Comparison of ENCODE assay signal across 21 cellular contexts in the genomic region with DNA sequence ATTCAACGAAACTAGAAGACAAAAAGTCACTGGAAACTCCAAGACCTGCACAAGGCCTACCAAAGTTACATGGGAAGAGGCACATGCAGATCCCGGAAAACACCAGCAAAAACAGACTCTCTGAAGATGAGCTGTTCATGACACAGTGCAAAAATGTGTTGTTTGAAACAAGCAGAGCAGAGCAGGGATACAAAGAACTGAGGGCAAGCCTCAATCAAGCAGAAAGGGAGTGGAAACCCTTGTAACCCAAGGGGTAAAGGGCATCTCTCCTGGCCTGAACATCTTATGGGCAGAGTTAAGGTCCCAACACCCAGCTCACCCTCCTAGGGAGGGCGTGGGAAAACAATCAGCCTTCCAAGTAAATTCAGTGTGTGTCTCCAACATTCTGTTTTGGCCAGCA. TPM values are rescaled to one million over a fixed set of nuclear protein-coding genes. Genes with fewer than 3 reads are reported as not detected.
DNase-seq lines count a peak whose midpoint lies in the region; ATAC-seq and TF ChIP-seq lines count a peak whose summit lies in the region.
"Had no signal": no experiment of that assay in that cellular context is flagged by ENCODE, and none has a peak within 500 bp of the region (broad histone marks: within the 10 kb centered on the region; RNA-seq: fewer than 3 reads in every experiment).

No MANE protein-coding gene starts in this region.

- POLR2A ChIA-PET in IMR-90 (lab: Charles Lee; ENCODE audit: unreplicated experiment) = no interaction called here

- peaks cover 4% of the 10 kb centered on the region for H3K9me1 ChIP-seq in IMR-90 (ENCODE audit: insufficient read depth, low read length)

- H4K20me1 ChIP-seq in IMR-90 (ENCODE audit: insufficient read depth, low read length) = no peaks in the 10 kb centered on the region; the same call in 1 of the 2 replicates
- H4K20me1 ChIP-seq: BLaER1 had no signal

- peak overlapping the region; percentile 75 for H2AFZ ChIP-seq in IMR-90 (replicated peaks; ENCODE audit: low read length, poor library complexity)

- peak overlapping the region; percentile 50 for H2BK5ac ChIP-seq in IMR-90 (ENCODE audit: low read depth, low read length, poor library complexity, severe bottlenecking)

- H3K4me1 ChIP-seq in IMR-90 (ENCODE audit: control insufficient read depth, insufficient read depth, low read length) = peaks cover 2% of the 10 kb centered on the region; the same call in 1 of the 2 replicates
- H3K4me1 ChIP-seq: BLaER1, Peyer's patch, SJSA1 had no signal

- peak overlapping the region; percentile 52; the same call in 1 of the 2 replicates for H3K27ac ChIP-seq in IMR-90 (ENCODE audit: insufficient read depth, low read length)
- H3K27ac ChIP-seq: BLaER1, Peyer's patch, SJSA1 had no signal

- TF ChIP-seq RAD21 in IMR-90 (IDR thresholded peaks at IDR 0.05; ENCODE audit: low read length) = no peak

- no peak overlapping the region for H3K4me3 ChIP-seq in IMR-90 (ENCODE audit: insufficient read depth, low read depth, low read length)
- H3K4me3 ChIP-seq: BLaER1, Peyer's patch, SJSA1 had no signal

- H3K18ac ChIP-seq in IMR-90 (ENCODE audit: low read depth, low read length) = peak overlapping the region; percentile 46; the same call in 1 of the 2 replicates

- H2AK9ac ChIP-seq in IMR-90 (replicated peaks; ENCODE audit: low read depth, low read length, poor library complexity) = peak overlapping the region; percentile 3

- H2BK20ac ChIP-seq in IMR-90 (ENCODE audit: low read depth, low read length) = 0 out of 2 replicates have a peak overlapping the region, but pooled peaks have one; percentile 9

- H4K8ac ChIP-seq in IMR-90 (ENCODE audit: low read depth in 2 of 2, low read length in 2 of 2) = no peak overlapping the region; a peak in 1 of 4 replicates

- no peak overlapping the region; the same call in 2 of the 3 replicates for H2BK15ac ChIP-seq in IMR-90 (ENCODE audit: low read depth, low read length)

- H3K79me1 ChIP-seq in IMR-90 (ENCODE audit: low read depth in 1 of 2, low read length in 2 of 2) = peaks cover 0 to 5% of the 10 kb centered on the region in 2 experiments

- ATAC-seq in IMR-90 (ENCODE audit: low read depth) = peak; percentile 61
- peak; percentile 77 for ATAC-seq in left colon
- no peak for ATAC-seq in GM21360 (IDR thresholded peaks at IDR 0.05; ENCODE audit: unreplicated experiment)
- ATAC-seq in HG02840 (IDR thresholded peaks at IDR 0.05; ENCODE audit: low FRiP score, unreplicated experiment) = no peak

- in situ Hi-C loops in Caki2 (cut with HindIII; ENCODE audit: low pct_unique_long_range_greater_than_20kb, low sequenced_read_pairs) = no loop called here
- in situ Hi-C loops in IMR-90 (cut with MboI; ENCODE audit: low sequenced_read_pairs) = no loop called here

- H4K5ac ChIP-seq in IMR-90 (ENCODE audit: low read depth, low read length) = peak overlapping the region; percentile 60; the same call in 1 of the 2 replicates

- no peak overlapping the region for H2AK5ac ChIP-seq in IMR-90 (ENCODE audit: low read depth, low read length)

- peak; percentile 77 for DNase-seq in Caki2 (ENCODE audit: low read depth)
- peak; percentile 28 for DNase-seq in IMR-90
- no peak for DNase-seq in left colon
- peak; percentile 83 for DNase-seq in renal cortical epithelial cell (ENCODE audit: low read depth)
- no peak for DNase-seq in epidermal melanocyte (ENCODE audit: insufficient read length, low spot score)
- DNase-seq: CD4-positive, alpha-beta T cell; COR-L47; DMS 273 treated with DMSO at 0.1 percent for 48 hours; DMS79 treated with DMSO at 0.1 percent for 48 hours; H7; MV-4-11; NCI-H1105 treated with DMSO at 0.1 percent for 48 hours; NCI-H1694; NCI-H446; NCI-H526; Peyer's patch had no signal

- no CpG with 5 or more reads among the region's 3 CpGs for WGBS in IMR-90 (ENCODE audit: extremely low coverage in 2 of 2, insufficient read length in 1 of 2), 2 experiments

- dilution Hi-C loops in IMR-90 (cut with HindIII; ENCODE audit: low sequenced_read_pairs, unreplicated experiment) = no loop called here

- no peaks in the 10 kb centered on the region for H3K9me3 ChIP-seq in IMR-90 (ENCODE audit: control insufficient read depth, insufficient read depth, low read length)
- H3K9me3 ChIP-seq: BLaER1, Peyer's patch, SJSA1 had no signal

- intact Hi-C loops in IMR-90 (cut with micrococcal nuclease) (no loop called here), left colon (cut with DNase I, micrococcal nuclease) (no loop called here)

- TF ChIP-seq CTCF in IMR-90 (conservative IDR thresholded peaks at IDR 0.05; ENCODE audit: low read depth, low read length) = no peak

- no peaks in the 10 kb centered on the region for H3K27me3 ChIP-seq in IMR-90 (ENCODE audit: control insufficient read depth, insufficient read depth, low read length)
- H3K27me3 ChIP-seq: BLaER1, Peyer's patch, SJSA1 had no signal

- TF ChIP-seq POLR2A in IMR-90 (IDR thresholded peaks at IDR 0.05; ENCODE audit: low read depth, low read length) = no peak

- no peak overlapping the region for H3K56ac ChIP-seq in IMR-90 (ENCODE audit: extremely low read depth, insufficient read depth, low read length)

- CTCF ChIA-PET in IMR-90 (lab: Yijun Ruan, JAX) = no interaction called here

- no peak overlapping the region for H3K4ac ChIP-seq in IMR-90 (ENCODE audit: low read depth, low read length)

- H3K9ac ChIP-seq in IMR-90 (ENCODE audit: low read depth, low read length) = no peak overlapping the region; the same call in 1 of the 2 replicates
- H3K9ac ChIP-seq: BLaER1 had no signal

- no peak overlapping the region; the same call in 1 of the 2 replicates for H3K14ac ChIP-seq in IMR-90 (replicated peaks; ENCODE audit: low read depth, low read length)

- no TSS peak for BruUV-seq in IMR-90 (replicated peaks; lab: Mats Ljungman, UMichigan)

- no peak overlapping the region for H3K4me2 ChIP-seq in IMR-90 (ENCODE audit: low read depth, low read length)
- H3K4me2 ChIP-seq: BLaER1 had no signal

- no peak overlapping the region for H2BK120ac ChIP-seq in IMR-90 (ENCODE audit: low read depth, low read length)

- no peak overlapping the region; the same call in 1 of the 2 replicates for H4K91ac ChIP-seq in IMR-90 (ENCODE audit: insufficient read depth, low read depth, low read length)

- H3K36me3 ChIP-seq in IMR-90 (ENCODE audit: control insufficient read depth, insufficient read depth, low read length) = peaks cover 3% of the 10 kb centered on the region; the same call in 1 of the 2 replicates
- H3K36me3 ChIP-seq: Peyer's patch had no signal

- no peak overlapping the region for H3K23ac ChIP-seq in IMR-90 (ENCODE audit: low read depth, low read length)

TF ChIP-seq in IMR-90, 13 proteins besides CTCF, POLR2A, EP300 and RAD21 (continues in another document):
- TF ChIP-seq MAFK (IDR thresholded peaks at IDR 0.05; ENCODE audit: low read depth, low read length) (no peak), CEBPB (IDR thresholded peaks at IDR 0.05; ENCODE audit: low read depth, low read length) (no peak), SMC3 (IDR thresholded peaks at IDR 0.05; ENCODE audit: low read depth, low read length) (no peak), BHLHE40 (IDR thresholded peaks at IDR 0.05; ENCODE audit: low read depth, low read length) (no peak), CHD1 (IDR thresholded peaks at IDR 0.05; ENCODE audit: low read depth, low read length) (no peak), MAZ (IDR thresholded peaks at IDR 0.05; ENCODE audit: borderline replicate concordance, low read depth, low read length) (no peak), RCOR1 (IDR thresholded peaks at IDR 0.05; ENCODE audit: insufficient replicate concordance, low read length) (no peak)
- TF ChIP-seq, protein P1, sequence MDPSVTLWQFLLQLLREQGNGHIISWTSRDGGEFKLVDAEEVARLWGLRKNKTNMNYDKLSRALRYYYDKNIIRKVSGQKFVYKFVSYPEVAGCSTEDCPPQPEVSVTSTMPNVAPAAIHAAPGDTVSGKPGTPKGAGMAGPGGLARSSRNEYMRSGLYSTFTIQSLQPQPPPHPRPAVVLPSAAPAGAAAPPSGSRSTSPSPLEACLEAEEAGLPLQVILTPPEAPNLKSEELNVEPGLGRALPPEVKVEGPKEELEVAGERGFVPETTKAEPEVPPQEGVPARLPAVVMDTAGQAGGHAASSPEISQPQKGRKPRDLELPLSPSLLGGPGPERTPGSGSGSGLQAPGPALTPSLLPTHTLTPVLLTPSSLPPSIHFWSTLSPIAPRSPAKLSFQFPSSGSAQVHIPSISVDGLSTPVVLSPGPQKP (IDR thresholded peaks at IDR 0.05; ENCODE audit: borderline replicate concordance, low read depth, low read length) = no peak

RNA-seq across cellular contexts. Expression of gene PSPH, which starts 10.6 kb away (rescaled TPM):
- total RNA-seq in Caki2 (2014; rRNA removed; shearing (Covaris generic); ENCODE audit: low replicate concordance) = 84.5 and 150 TPM in 2 replicates
- total RNA-seq in IMR-90 (2012; rRNA removed) (48.4 and 55.8 TPM in 2 replicates), left colon (10 to 100 TPM in 1 of 2 donors, 1 to 10 TPM in 1; 8.5 to 10.9 TPM), renal cortical epithelial cell (42.7 and 90.6 TPM in 2 replicates)
- 30.0 and 31.8 TPM in 2 replicates for polyA plus RNA-seq in IMR-90 (2012; rRNA removed)
- 18.3 and 22.0 TPM in 2 replicates for polyA plus RNA-seq in IMR-90 (2012; cell fraction: cytosol; rRNA removed)
- 8.3 and 15.5 TPM in 2 replicates for polyA plus RNA-seq in IMR-90 (2012; cell fraction: nucleus; rRNA removed; ENCODE audit: low replicate concordance)

RNA-seq across cellular contexts. Expression of gene CCT6A, which starts 10.9 kb away (rescaled TPM):
- 498 and 549 TPM in 2 replicates for total RNA-seq in Caki2 (2014; rRNA removed; shearing (Covaris generic); ENCODE audit: low replicate concordance)
- 265 and 311 TPM in 2 replicates for total RNA-seq in IMR-90 (2012; rRNA removed)
- 133 and 135 TPM in 2 replicates for polyA plus RNA-seq in IMR-90 (2012; rRNA removed)
- 29.8 and 49.8 TPM in 2 replicates for polyA plus RNA-seq in IMR-90 (2012; cell fraction: cytosol; rRNA removed)
- 22.8 and 122 TPM in 2 replicates for polyA plus RNA-seq in IMR-90 (2012; cell fraction: nucleus; rRNA removed; ENCODE audit: low replicate concordance)
- total RNA-seq in left colon = 10 to 100 TPM; 65.1 to 76.7 TPM
- total RNA-seq in renal cortical epithelial cell = 184 and 264 TPM in 2 replicates

RNA-seq across cellular contexts. Expression of gene SUMF2, which starts 23.4 kb away (rescaled TPM):
- total RNA-seq in Caki2 (2014; rRNA removed; shearing (Covaris generic); ENCODE audit: low replicate concordance) = 239 and 292 TPM in 2 replicates
- total RNA-seq in IMR-90 (2012; rRNA removed) (93.0 and 97.3 TPM in 2 replicates), left colon (100 to 1,000 TPM in 1 of 2 donors, 10 to 100 TPM in 1; 96.5 to 100 TPM), renal cortical epithelial cell (130 and 194 TPM in 2 replicates)
- polyA plus RNA-seq in IMR-90 (2012; rRNA removed) = 80.7 and 86.2 TPM in 2 replicates
- 80.4 and 106 TPM in 2 replicates for polyA plus RNA-seq in IMR-90 (2012; cell fraction: cytosol; rRNA removed)
- 103 and 170 TPM in 2 replicates for polyA plus RNA-seq in IMR-90 (2012; cell fraction: nucleus; rRNA removed; ENCODE audit: low replicate concordance)

RNA-seq across cellular contexts. Expression of gene PHKG1, which starts 52.1 kb away (rescaled TPM):
- 1.3 TPM in 1 of 2 replicates, not detected in the other for total RNA-seq in Caki2 (2014; rRNA removed; shearing (Covaris generic); ENCODE audit: low replicate concordance)
- total RNA-seq in IMR-90 (2012; rRNA removed) (under 0.01 and 0.72 TPM in 2 replicates), left colon (1 to 10 TPM in 1 of 2 donors, under 1 TPM in 1; 0.67 to 1.5 TPM), renal cortical epithelial cell (0.15 TPM in 1 of 2 replicates, not detected in the other)
- polyA plus RNA-seq in IMR-90 (2012; rRNA removed) = 0.62 and 0.67 TPM in 2 replicates
- 0.04 and 0.13 TPM in 2 replicates for polyA plus RNA-seq in IMR-90 (2012; cell fraction: cytosol; rRNA removed)
- polyA plus RNA-seq in IMR-90 (2012; cell fraction: nucleus; rRNA removed; ENCODE audit: low replicate concordance) = 2.8 and 3.3 TPM in 2 replicates
- polyA plus RNA-seq: IgD-negative memory B cell had no signal

Comparison
In these comparisons a context has a peak if more than half of its experiments do, and no peak if none do; other contexts are left out.
1. DNase-seq: peak in Caki2 (single experiment), IMR-90 (single experiment) and renal cortical epithelial cell (single experiment); none in left colon (0 of 2) and epidermal melanocyte (single experiment).
2. ATAC-seq: peak in IMR-90 (single experiment) and left colon (single experiment); none in GM21360 (single experiment) and HG02840 (single experiment).